Comparison of ENCODE assay signal across 7 cellular contexts in genomic region chr18:79988079-79988924, GRCh38. TPM values are rescaled to one million over a fixed set of nuclear protein-coding genes. Genes with fewer than 3 reads are reported as not detected.
DNase-seq lines count a peak whose midpoint lies in the region; ATAC-seq and FAIRE-seq lines count a peak whose summit lies in the region.

TSS of gene TXNL4A (minus strand) at chr18:79988563. CDS start at chr18:79988392, 171 bp downstream.

- intact Hi-C loops in sciatic nerve (cut with DNase I), result no loop called here

- ATAC-seq in HG02885 (IDR thresholded peaks at IDR 0.05; ENCODE audit: poor library complexity, unreplicated experiment), result peak; percentile 97
- ATAC-seq in sciatic nerve, result peak; percentile 98

- peak; percentile 96 for FAIRE-seq in GM18507 (lab: Jason Lieb, UNC)

- peak; percentile 83 for DNase-seq in GM18507 (ENCODE audit: extremely low spot score, insufficient read length, low read depth)
- peak; percentile 82 to 88 for DNase-seq in NCI-H1930 (lab: John Stamatoyannopoulos, UW)
- peak; percentile 41 for DNase-seq in T1000 (lab: John Stamatoyannopoulos, UW)
- peak; percentile 94 for DNase-seq in astrocyte of the hippocampus (ENCODE audit: low read depth, low spot score)
- peak; percentile 79 to 82 for DNase-seq in hippocampal formation (lab: John Stamatoyannopoulos, UW)
- peak; percentile 91 for DNase-seq in sciatic nerve (ENCODE audit: low spot score)

RNA-seq across cellular contexts. Expression of gene TXNL4A, which starts in this region (rescaled TPM):
- total RNA-seq in sciatic nerve, result 71.7 TPM

Comparison
In these comparisons a context has a peak if more than half of its experiments do, and no peak if none do; other contexts are left out.
1. Peak in every context shown above with its lines: DNase-seq and ATAC-seq.
2. DNase-seq: peak in every context shown above with its lines; median percentile 94 in astrocyte of the hippocampus; 91 in sciatic nerve; 85 in NCI-H1930; 83 in GM18507; 80 in hippocampal formation; 41 in T1000.